ENCODE assay signal across 8 cellular contexts in genomic region chr3:13009132-13009945, GRCh38.
DNase-seq lines count a peak whose midpoint lies in the region; ATAC-seq, FAIRE-seq and TF ChIP-seq lines count a peak whose summit lies in the region.

No MANE protein-coding gene starts in this region.

- in situ Hi-C loops in ACHN (cut with HindIII; ENCODE audit: low pct_ligation_motif_present, low pct_unique_long_range_greater_than_20kb, low sequenced_read_pairs), result no loop called here

- H3K4me1 ChIP-seq in psoas muscle, result peaks cover 8% of the 10 kb centered on the region
- no peaks in the 10 kb centered on the region for H3K4me1 ChIP-seq in hepatocyte (ENCODE audit: insufficient read depth)

- H3K9me2 ChIP-seq in hepatocyte (replicated peaks; ENCODE audit: insufficient read depth), result no peaks in the 10 kb centered on the region

- TF ChIP-seq CTCF in brain (conservative IDR thresholded peaks at IDR 0.05) (no peak), psoas muscle (IDR thresholded peaks at IDR 0.05) (no peak), hepatocyte (IDR thresholded peaks at IDR 0.05; ENCODE audit: poor library complexity) (no peak)

- H3K36me3 ChIP-seq in psoas muscle (ENCODE audit: insufficient read depth in 1 of 2, low read depth in 1 of 2), result no peaks in the 10 kb centered on the region
- H3K36me3 ChIP-seq in hepatocyte (replicated peaks; ENCODE audit: insufficient read depth, low read depth), result no peaks in the 10 kb centered on the region

- H4K20me1 ChIP-seq in hepatocyte (ENCODE audit: insufficient read depth, poor library complexity, severe bottlenecking), result no peaks in the 10 kb centered on the region

- H3K4me2 ChIP-seq in hepatocyte, result no peak overlapping the region

- TF ChIP-seq POLR2A in H54 (IDR thresholded peaks at IDR 0.05; ENCODE audit: low read depth, low read length), result no peak

- no peak overlapping the region for H3K4me3 ChIP-seq in psoas muscle
- H3K4me3 ChIP-seq in hepatocyte, result no peak overlapping the region

- H3K4me1 Mint-ChIP-seq in brain, result peaks cover 90% of the 10 kb centered on the region

- peaks cover 0 to 5% (median 0%) of the 10 kb centered on the region in 5 experiments for H3K9me3 Mint-ChIP-seq in brain

- peak in 3 of 4 donors; percentile 20 to 43 (median 25) for ATAC-seq in psoas muscle

- H2AFZ ChIP-seq in hepatocyte, result no peak overlapping the region

- no peaks in the 10 kb centered on the region for H3K36me3 Mint-ChIP-seq in brain

- no peaks in the 10 kb centered on the region for H3K27me3 ChIP-seq in psoas muscle (ENCODE audit: insufficient read depth in 3 of 3, low read length in 2 of 3)
- no peaks in the 10 kb centered on the region for H3K27me3 ChIP-seq in hepatocyte

- peak overlapping the region in 3 of 5 experiments; percentile 9 to 79 (median 24) for H3K27ac Mint-ChIP-seq in brain

- H3K9me3 ChIP-seq in psoas muscle, result no peaks in the 10 kb centered on the region
- no peaks in the 10 kb centered on the region for H3K9me3 ChIP-seq in hepatocyte (ENCODE audit: low read depth)

- H3K27ac ChIP-seq in psoas muscle (no peak overlapping the region), hepatocyte (no peak overlapping the region)

- no peak overlapping the region for H3K4me3 Mint-ChIP-seq in brain

- WGBS in psoas muscle, 3 donors, result 83 to 89% (median 86%) methylated on average over 16 of the region's 16 CpGs
- 96% methylated on average over 16 of the region's 16 CpGs for WGBS in hepatocyte (ENCODE audit: low lambda C conversion rate, missing lambda C conversion rate)

- H3K79me2 ChIP-seq in hepatocyte, result no peaks in the 10 kb centered on the region

- no peak for FAIRE-seq in H54 (lab: Jason Lieb, UNC)

- intact Hi-C loops in psoas muscle (cut with DNase I), result no loop called here

- DNase-seq in activated naive CD4-positive, alpha-beta T cell treated with Interleukin-2 at 50 U/mL for 16 hours, result peak; percentile 58
- DNase-seq in activated naive CD4-positive, alpha-beta T cell treated with anti-CD3 and anti-CD28 coated beads, Interleukin-2, amount 50 U/mL, for 16 hours, result no peak
- DNase-seq in RPMI8226 (peak; percentile 77), psoas muscle (peak; percentile 70 to 82), H54 (ENCODE audit: insufficient read length, low spot score) (no peak), hepatocyte (ENCODE audit: low spot score) (no peak), ACHN (no peak)

- H3K27me3 Mint-ChIP-seq in brain, result no peaks in the 10 kb centered on the region

Comparison
In these comparisons a context has a peak if more than half of its experiments do, and no peak if none do; other contexts are left out.
1. DNase-seq: peak in activated naive CD4-positive, alpha-beta T cell treated with Interleukin-2 at 50 U/mL for 16 hours (single experiment), RPMI8226 (single experiment) and psoas muscle (2 of 2); none in activated naive CD4-positive, alpha-beta T cell treated with anti-CD3 and anti-CD28 coated beads, Interleukin-2, amount 50 U/mL, for 16 hours (single experiment), H54 (single experiment), hepatocyte (single experiment) and ACHN (single experiment).